19 cellular contexts compared by ENCODE assay signal in the genomic region with DNA sequence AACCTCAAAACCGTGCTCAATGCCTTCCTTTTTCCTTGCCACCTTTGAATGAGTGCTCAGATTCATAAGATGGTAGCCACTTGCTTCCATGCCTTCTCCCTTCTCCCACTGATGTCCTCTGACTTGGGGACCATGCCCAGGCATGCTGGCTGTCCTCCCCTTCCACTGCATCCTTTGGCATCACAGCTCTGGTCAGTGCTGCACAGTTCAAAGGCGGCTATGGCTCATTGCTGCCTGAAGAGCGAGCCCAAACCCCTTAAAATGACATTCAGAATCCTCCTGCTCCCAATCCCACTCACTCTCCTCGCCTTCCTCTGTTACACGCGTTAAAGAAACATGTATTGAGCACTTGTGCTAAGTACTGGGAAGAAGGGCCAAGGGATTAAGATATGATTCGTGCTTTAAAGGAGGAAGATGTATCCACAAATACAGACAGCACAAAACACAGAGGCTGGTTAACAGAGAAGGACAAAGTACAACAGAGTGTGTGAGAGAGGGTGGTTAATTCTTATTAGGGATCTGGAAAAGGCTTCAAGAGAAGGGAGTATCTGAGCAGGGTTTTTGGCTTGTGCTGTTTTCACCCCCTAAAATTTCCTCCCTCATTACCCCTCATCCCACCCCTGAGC.
DNase-seq lines count a peak whose midpoint lies in the region; ATAC-seq, FAIRE-seq and TF ChIP-seq lines count a peak whose summit lies in the region.
"Had no signal": no experiment of that assay in that cellular context is flagged by ENCODE, and none has a peak within 500 bp of the region (broad histone marks: within the 10 kb centered on the region; RNA-seq: fewer than 3 reads in every experiment).

No MANE protein-coding gene starts in this region.

- H3K27me3 Mint-ChIP-seq in astrocyte (ENCODE audit: low read depth, unreplicated experiment), result peaks cover 6% of the 10 kb centered on the region

- no peaks in the 10 kb centered on the region for H3K79me2 ChIP-seq in astrocyte (ENCODE audit: insufficient read depth, low read length)

- FAIRE-seq in astrocyte (lab: Jason Lieb, UNC), result no peak
- no peak for FAIRE-seq in small intestine (lab: Jason Lieb, UNC)

- no peak for TF ChIP-seq CTCF in astrocyte (IDR thresholded peaks at IDR 0.05; ENCODE audit: insufficient read depth, low read depth, low read length)

- H3K36me3 ChIP-seq in astrocyte (ENCODE audit: insufficient read depth, low read length) (no peaks in the 10 kb centered on the region), small intestine (ENCODE audit: control insufficient read depth in 2 of 2, insufficient read depth in 2 of 2, low read length in 2 of 2) (no peaks in the 10 kb centered on the region)
- H3K36me3 ChIP-seq: gastroesophageal sphincter, Peyer's patch had no signal

- H3K27ac Mint-ChIP-seq in astrocyte (ENCODE audit: unreplicated experiment), result no peak overlapping the region
- H3K27ac Mint-ChIP-seq: activated naive CD4-positive, alpha-beta T cell treated with anti-CD3 and anti-CD28 coated beads, Interleukin-2, amount 10 ng/mL, durations not matched to agents 7 days and 5 days; CD8-positive, alpha-beta T cell; immature natural killer cell; natural killer cell treated with Interleukin-12 subunit alpha and Interleukin-12 subunit beta and Interleukin-15 and Interleukin-18, amount 100 ng/mL, for 72 hours; stimulated activated naive CD8-positive, alpha-beta T cell treated with anti-CD3 and anti-CD28 coated beads, Interleukin-15, Interleukin-2, amounts not matched to agents 100 ng/mL and 50 ng/mL, for 24 hours had no signal

- H3K4me3 Mint-ChIP-seq in astrocyte (ENCODE audit: unreplicated experiment), result no peak overlapping the region
- H3K4me3 Mint-ChIP-seq: activated naive CD4-positive, alpha-beta T cell treated with anti-CD3 and anti-CD28 coated beads, Interleukin-2, amount 10 ng/mL, durations not matched to agents 7 days and 5 days; CD8-positive, alpha-beta T cell; immature natural killer cell; natural killer cell treated with Interleukin-12 subunit alpha and Interleukin-12 subunit beta and Interleukin-15 and Interleukin-18, amount 100 ng/mL, for 72 hours; stimulated activated naive CD8-positive, alpha-beta T cell treated with anti-CD3 and anti-CD28 coated beads, Interleukin-15, Interleukin-2, amounts not matched to agents 100 ng/mL and 50 ng/mL, for 24 hours had no signal

- H3K4me2 ChIP-seq in astrocyte (ENCODE audit: low read length), result no peak overlapping the region

- no peak overlapping the region for H3K9ac ChIP-seq in astrocyte (ENCODE audit: low read length)

- no peak overlapping the region for H3K27ac ChIP-seq in astrocyte (ENCODE audit: low read depth, low read length)
- peak overlapping the region in 1 of 2 donors; percentile 22 for H3K27ac ChIP-seq in small intestine (ENCODE audit: low read depth in 1 of 2, low read length in 1 of 2)
- H3K27ac ChIP-seq: epithelial cell of prostate, gastroesophageal sphincter had no signal

- no peaks in the 10 kb centered on the region for H4K20me1 ChIP-seq in astrocyte (ENCODE audit: insufficient read depth, low read length)

- no peaks in the 10 kb centered on the region for H3K9me3 Mint-ChIP-seq in astrocyte (ENCODE audit: unreplicated experiment)
- H3K9me3 Mint-ChIP-seq: activated naive CD4-positive, alpha-beta T cell treated with anti-CD3 and anti-CD28 coated beads, Interleukin-2, amount 10 ng/mL, durations not matched to agents 7 days and 5 days; CD8-positive, alpha-beta T cell; immature natural killer cell; natural killer cell treated with Interleukin-12 subunit alpha and Interleukin-12 subunit beta and Interleukin-15 and Interleukin-18, amount 100 ng/mL, for 72 hours; stimulated activated naive CD8-positive, alpha-beta T cell treated with anti-CD3 and anti-CD28 coated beads, Interleukin-15, Interleukin-2, amounts not matched to agents 100 ng/mL and 50 ng/mL, for 24 hours had no signal

- H3K4me1 ChIP-seq in astrocyte (ENCODE audit: insufficient read depth, low read length) (no peaks in the 10 kb centered on the region), small intestine (ENCODE audit: control insufficient read depth in 2 of 2, insufficient read depth in 1 of 2, low read depth in 1 of 2, low read length in 1 of 2) (peaks cover 0 to 2% of the 10 kb centered on the region in 2 donors)

- no peaks in the 10 kb centered on the region for H3K4me1 Mint-ChIP-seq in astrocyte (ENCODE audit: low read depth, unreplicated experiment)

- peak overlapping the region; percentile 42 for H2AFZ ChIP-seq in astrocyte (ENCODE audit: low read depth, low read length)

- H3K27me3 ChIP-seq in astrocyte (ENCODE audit: insufficient read depth, low read length) (peaks cover 3% of the 10 kb centered on the region), small intestine (ENCODE audit: control insufficient read depth in 2 of 2, insufficient read depth in 2 of 2, low read length in 2 of 2) (no peaks in the 10 kb centered on the region)
- H3K27me3 ChIP-seq: gastroesophageal sphincter, Peyer's patch had no signal

- no peaks in the 10 kb centered on the region for H3K9me3 ChIP-seq in astrocyte (ENCODE audit: insufficient read depth, low read depth, low read length)
- no peaks in the 10 kb centered on the region for H3K9me3 ChIP-seq in small intestine (ENCODE audit: control insufficient read depth, low read depth)
- H3K9me3 ChIP-seq: gastroesophageal sphincter, Peyer's patch had no signal

- H3K4me3 ChIP-seq in astrocyte (ENCODE audit: insufficient read depth, low read depth, low read length), result no peak overlapping the region
- H3K4me3 ChIP-seq in small intestine (ENCODE audit: low read depth in 1 of 2, low read length in 2 of 2), result no peak overlapping the region
- H3K4me3 ChIP-seq: gastroesophageal sphincter, Peyer's patch had no signal

- ATAC-seq in HG03342 (IDR thresholded peaks at IDR 0.05; ENCODE audit: unreplicated experiment) (no peak), HG03159 (IDR thresholded peaks at IDR 0.05; ENCODE audit: unreplicated experiment) (no peak)
- ATAC-seq: CD8-positive, alpha-beta T cell; gastroesophageal sphincter; natural killer cell treated with Interleukin-12 subunit alpha and Interleukin-12 subunit beta and Interleukin-15 and Interleukin-18, amount 100 ng/mL, for 72 hours had no signal

- H3K36me3 Mint-ChIP-seq in astrocyte (ENCODE audit: low read depth, unreplicated experiment), result no peaks in the 10 kb centered on the region
- H3K36me3 Mint-ChIP-seq: activated naive CD4-positive, alpha-beta T cell treated with anti-CD3 and anti-CD28 coated beads, Interleukin-2, amount 10 ng/mL, durations not matched to agents 7 days and 5 days; CD8-positive, alpha-beta T cell; immature natural killer cell; natural killer cell treated with Interleukin-12 subunit alpha and Interleukin-12 subunit beta and Interleukin-15 and Interleukin-18, amount 100 ng/mL, for 72 hours had no signal

- DNase-seq in NCI-H2171 treated with DMSO at 0.1 percent for 48 hours (lab: John Stamatoyannopoulos, UW) (peak; percentile 62), NCI-H2171 (lab: John Stamatoyannopoulos, UW) (no peak), NCI-H446 (lab: John Stamatoyannopoulos, UW) (peak; percentile 33 to 47), astrocyte (ENCODE audit: low read depth) (no peak), small intestine (peak; percentile 53), SKM-1 (lab: John Stamatoyannopoulos, UW; ENCODE audit: unreplicated experiment) (no peak)
- DNase-seq: activated naive CD4-positive, alpha-beta T cell treated with anti-CD3 and anti-CD28 coated beads, Interleukin-2, amount 10 ng/mL, durations not matched to agents 7 days and 5 days; CD8-positive, alpha-beta T cell; cortex of kidney; immature natural killer cell; MM.1S; NCI-H226; Peyer's patch had no signal

- WGBS in small intestine, 3 donors, result 35 to 53% (median 51%) methylated on average over 7 of the region's 7 CpGs

Comparison
In these comparisons a context has a peak if more than half of its experiments do, and no peak if none do; other contexts are left out.
1. DNase-seq: peak in NCI-H2171 treated with DMSO at 0.1 percent for 48 hours (single experiment), NCI-H446 (2 of 2) and small intestine (single experiment); none in NCI-H2171 (single experiment), astrocyte (single experiment) and SKM-1 (single experiment).